ENCODE assay signal across 22 cellular contexts in the genomic region with DNA sequence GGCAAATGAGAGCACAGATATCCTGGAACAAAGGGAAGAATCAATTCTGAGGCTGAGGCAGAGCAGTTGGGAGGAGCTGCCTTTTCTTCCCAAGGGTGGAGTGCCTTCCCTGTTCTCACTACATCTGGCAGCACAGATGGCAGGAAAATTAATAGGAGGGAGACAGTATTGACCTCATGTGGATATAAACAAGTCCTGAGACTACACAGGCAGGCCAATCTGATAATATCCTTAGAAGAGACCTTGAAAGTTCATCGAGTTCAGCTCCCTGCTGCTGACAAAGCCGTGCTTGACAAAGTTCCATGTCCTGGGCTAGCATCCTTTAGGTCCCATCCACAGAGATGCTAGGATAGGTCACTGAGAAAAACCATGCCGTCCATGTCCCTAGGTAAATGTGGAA.
DNase-seq lines count a peak whose midpoint lies in the region; ATAC-seq, FAIRE-seq and TF ChIP-seq lines count a peak whose summit lies in the region.
"Had no signal": no experiment of that assay in that cellular context is flagged by ENCODE, and none has a peak within 500 bp of the region (broad histone marks: within the 10 kb centered on the region; RNA-seq: fewer than 3 reads in every experiment).

No MANE protein-coding gene starts in this region.

- peak overlapping the region; percentile 96 for H3K27ac Mint-ChIP-seq in glutamatergic neuron (ENCODE audit: unreplicated experiment)
- H3K27ac Mint-ChIP-seq in CD14-positive monocyte = no peak overlapping the region
- H3K27ac Mint-ChIP-seq: activated B cell treated with CpG ODN at 0.5 μM for 24 hours; activated naive CD4-positive, alpha-beta T cell treated with anti-CD3 and anti-CD28 coated beads, Interleukin-2, amount 10 ng/mL, durations not matched to agents 7 days and 5 days had no signal

- TF ChIP-seq CTCF in BE2C (IDR thresholded peaks at IDR 0.05; ENCODE audit: low read depth, low read length) = no peak
- TF ChIP-seq CTCF in glutamatergic neuron (IDR thresholded peaks at IDR 0.05; ENCODE audit: partially characterized antibody, unreplicated experiment) = no peak
- TF ChIP-seq CTCF in CD14-positive monocyte (IDR thresholded peaks at IDR 0.05) = no peak

- no peak overlapping the region; the same call in 1 of the 2 replicates for H3K4me3 ChIP-seq in BE2C (ENCODE audit: low read depth, low read length)
- H3K4me3 ChIP-seq: BLaER1, right lobe of liver, tibial nerve had no signal

- H3K36me3 ChIP-seq in BE2C = no peaks in the 10 kb centered on the region
- H3K36me3 ChIP-seq: BLaER1, right lobe of liver, tibial nerve had no signal

- TF ChIP-seq POLR2A in GM12892 (IDR thresholded peaks at IDR 0.05; ENCODE audit: low read depth, low read length) = no peak

- H3K4me3 Mint-ChIP-seq in glutamatergic neuron (ENCODE audit: unreplicated experiment) = peak overlapping the region; percentile 61
- no peak overlapping the region for H3K4me3 Mint-ChIP-seq in CD14-positive monocyte
- H3K4me3 Mint-ChIP-seq: activated B cell treated with CpG ODN at 0.5 μM for 24 hours; activated naive CD4-positive, alpha-beta T cell treated with anti-CD3 and anti-CD28 coated beads, Interleukin-2, amount 10 ng/mL, durations not matched to agents 7 days and 5 days had no signal

- H3K9me3 Mint-ChIP-seq in glutamatergic neuron (ENCODE audit: unreplicated experiment) (peaks cover 9% of the 10 kb centered on the region), CD14-positive monocyte (peaks cover 0 to 8% (median 2%) of the 10 kb centered on the region in 7 donors)
- H3K9me3 Mint-ChIP-seq: activated naive CD4-positive, alpha-beta T cell treated with anti-CD3 and anti-CD28 coated beads, Interleukin-2, amount 10 ng/mL, durations not matched to agents 7 days and 5 days had no signal

- FAIRE-seq in GM12892 (lab: Jason Lieb, UNC) = no peak

- H3K36me3 Mint-ChIP-seq in glutamatergic neuron (ENCODE audit: unreplicated experiment) (no peaks in the 10 kb centered on the region), CD14-positive monocyte (no peaks in the 10 kb centered on the region)
- H3K36me3 Mint-ChIP-seq: activated naive CD4-positive, alpha-beta T cell treated with anti-CD3 and anti-CD28 coated beads, Interleukin-2, amount 10 ng/mL, durations not matched to agents 7 days and 5 days had no signal

- DNase-seq in BE2C (peak; percentile 76), NCI-H1694 treated with DMSO at 0.1 percent for 48 hours (lab: John Stamatoyannopoulos, UW) (peak; percentile 38), NCI-H82 treated with DMSO at 0.1 percent for 48 hours (lab: John Stamatoyannopoulos, UW; ENCODE audit: unreplicated experiment) (peak; percentile 95), glutamatergic neuron (peak; percentile 21), CD14-positive monocyte (ENCODE audit: low spot score) (no peak), AG20443 (ENCODE audit: low spot score) (no peak), GM12892 (ENCODE audit: insufficient read length) (no peak)
- DNase-seq: activated B cell treated with CpG ODN at 0.5 μM for 24 hours; activated CD4-positive, alpha-beta T cell treated with anti-CD3 and anti-CD28 coated beads, Interleukin-2, amount 50 U/mL, for 4 hours; activated naive CD4-positive, alpha-beta T cell treated with anti-CD3 and anti-CD28 coated beads, Interleukin-2, amount 10 ng/mL, durations not matched to agents 7 days and 5 days; amniotic stem cell; DMS79; GF-D8; MV-4-11; NCI-H146; NCI-H345; posterior cingulate gyrus; right lobe of liver; stimulated activated CD4-positive, alpha-beta T cell treated with anti-CD3 and anti-CD28 coated beads, Interleukin-2, amount 100 ng/mL, for 48 hours had no signal

- H3K4me1 Mint-ChIP-seq in glutamatergic neuron (ENCODE audit: low read depth, unreplicated experiment) (peaks cover 39% of the 10 kb centered on the region), CD14-positive monocyte (no peaks in the 10 kb centered on the region)
- H3K4me1 Mint-ChIP-seq: activated B cell treated with CpG ODN at 0.5 μM for 24 hours; activated naive CD4-positive, alpha-beta T cell treated with anti-CD3 and anti-CD28 coated beads, Interleukin-2, amount 10 ng/mL, durations not matched to agents 7 days and 5 days had no signal

- peaks cover 13% of the 10 kb centered on the region for H3K4me1 ChIP-seq in BE2C
- H3K4me1 ChIP-seq: BLaER1, right lobe of liver, tibial nerve had no signal

- H3K27me3 ChIP-seq in BE2C = no peaks in the 10 kb centered on the region
- H3K27me3 ChIP-seq: BLaER1, tibial nerve had no signal

- intact Hi-C loops in CD14-positive monocyte (cut with micrococcal nuclease) = no loop called here

- ATAC-seq in HG03342 (IDR thresholded peaks at IDR 0.05; ENCODE audit: unreplicated experiment) = no peak
- ATAC-seq: right lobe of liver had no signal

- H3K9me3 ChIP-seq in BE2C = no peaks in the 10 kb centered on the region
- H3K9me3 ChIP-seq: BLaER1, right lobe of liver, tibial nerve had no signal

- H3K27me3 Mint-ChIP-seq in glutamatergic neuron (ENCODE audit: unreplicated experiment) = peaks cover 11% of the 10 kb centered on the region
- H3K27me3 Mint-ChIP-seq in CD14-positive monocyte (ENCODE audit: low read depth in 3 of 3) = no peaks in the 10 kb centered on the region
- H3K27me3 Mint-ChIP-seq: activated B cell treated with CpG ODN at 0.5 μM for 24 hours; activated naive CD4-positive, alpha-beta T cell treated with anti-CD3 and anti-CD28 coated beads, Interleukin-2, amount 10 ng/mL, durations not matched to agents 7 days and 5 days had no signal

Comparison
In these comparisons a context has a peak if more than half of its experiments do, and no peak if none do; other contexts are left out.
1. DNase-seq: peak in BE2C (single experiment), NCI-H1694 treated with DMSO at 0.1 percent for 48 hours (single experiment), NCI-H82 treated with DMSO at 0.1 percent for 48 hours (single experiment) and glutamatergic neuron (single experiment); none in CD14-positive monocyte (single experiment), AG20443 (single experiment) and GM12892 (single experiment).